In genomic region chr1:102071451-102071850, GRCh38 we compare ENCODE assay signal across 32 cellular contexts.
"Had no signal": no experiment of that assay in that cellular context is flagged by ENCODE, and none has a peak within 500 bp of the region (broad histone marks: within the 10 kb centered on the region; RNA-seq: fewer than 3 reads in every experiment).

No MANE protein-coding gene starts in this region.

- H3K27me3 Mint-ChIP-seq: activated CD4-positive, alpha-beta memory T cell treated with anti-CD3 and anti-CD28 coated beads for 36 hours; activated CD4-positive, alpha-beta T cell treated with anti-CD3 and anti-CD28 coated beads for 36 hours; activated CD4-positive, alpha-beta T cell treated with anti-CD3 and anti-CD28 coated beads, Interleukin-2, amount 10 ng/mL, durations not matched to agents 24 days and 14 days; activated CD8-positive, alpha-beta memory T cell treated with anti-CD3 and anti-CD28 coated beads, Interleukin-2, amount 10 ng/mL, durations not matched to agents 7 days and 5 days; activated naive CD4-positive, alpha-beta T cell treated with anti-CD3 and anti-CD28 coated beads, Interleukin-2, amount 10 ng/mL, durations not matched to agents 7 days and 5 days; activated naive CD8-positive, alpha-beta T cell treated with anti-CD3 and anti-CD28 coated beads, Interleukin-2, amount 10 ng/mL, durations not matched to agents 7 days and 5 days; brain; dendritic cell treated with granulocyte-macrophage colony-stimulating factor and Interleukin-4, amounts not matched to agents 40 ng/mL and 50 ng/mL, for 4 days; T-helper 17 cell had no signal

- H3K4me3 Mint-ChIP-seq: activated CD4-positive, alpha-beta memory T cell treated with anti-CD3 and anti-CD28 coated beads for 36 hours; activated CD4-positive, alpha-beta T cell treated with anti-CD3 and anti-CD28 coated beads for 36 hours; activated CD4-positive, alpha-beta T cell treated with anti-CD3 and anti-CD28 coated beads, Interleukin-2, amount 10 ng/mL, durations not matched to agents 24 days and 14 days; activated CD8-positive, alpha-beta memory T cell treated with anti-CD3 and anti-CD28 coated beads, Interleukin-2, amount 10 ng/mL, durations not matched to agents 7 days and 5 days; activated CD8-positive, alpha-beta T cell treated with anti-CD3 and anti-CD28 coated beads, Interleukin-2, amount 10 ng/mL, durations not matched to agents 7 days and 5 days; activated naive CD4-positive, alpha-beta T cell treated with anti-CD3 and anti-CD28 coated beads, Interleukin-2, amount 10 ng/mL, durations not matched to agents 7 days and 5 days; activated naive CD8-positive, alpha-beta T cell treated with anti-CD3 and anti-CD28 coated beads, Interleukin-2, amount 10 ng/mL, durations not matched to agents 7 days and 5 days; activated T-helper 1 cell treated with anti-CD3 and anti-CD28 coated beads, Interleukin-12 subunit alpha, Interleukin-12 subunit beta, Interleukin-2, Interleukin-4 antibody, amounts not matched to agents 30 ng/mL and 10 ng/mL and 1 ng/mL, durations not matched to agents 14 hours and 24 hours and 36 hours; brain; dendritic cell treated with granulocyte-macrophage colony-stimulating factor and Interleukin-4, amounts not matched to agents 40 ng/mL and 50 ng/mL, for 4 days; endodermal cell; T-helper 17 cell; T-helper 2 cell treated with Interferon-gamma antibody and Interleukin-4, amounts not matched to agents 5 μg/mL and 100 μg/mL, for 36 hours had no signal

- H3K27me3 ChIP-seq: ascending aorta, breast epithelium, cardiac muscle cell, dorsolateral prefrontal cortex had no signal

- H3K4me1 ChIP-seq: ascending aorta, breast epithelium had no signal

- H3K4me1 Mint-ChIP-seq: activated CD4-positive, alpha-beta T cell treated with anti-CD3 and anti-CD28 coated beads for 36 hours; activated CD4-positive, alpha-beta T cell treated with anti-CD3 and anti-CD28 coated beads, Interleukin-2, amount 10 ng/mL, durations not matched to agents 24 days and 14 days; activated CD8-positive, alpha-beta memory T cell treated with anti-CD3 and anti-CD28 coated beads, Interleukin-2, amount 10 ng/mL, durations not matched to agents 7 days and 5 days; activated naive CD4-positive, alpha-beta T cell treated with anti-CD3 and anti-CD28 coated beads, Interleukin-2, amount 10 ng/mL, durations not matched to agents 7 days and 5 days; activated naive CD8-positive, alpha-beta T cell treated with anti-CD3 and anti-CD28 coated beads, Interleukin-2, amount 10 ng/mL, durations not matched to agents 7 days and 5 days; brain; endodermal cell; T-helper 17 cell had no signal

- H3K9me3 ChIP-seq: ascending aorta, breast epithelium had no signal

- H3K27ac ChIP-seq: ascending aorta, breast epithelium, cardiac muscle cell, coronary artery, dorsolateral prefrontal cortex had no signal

- H3K27ac Mint-ChIP-seq: activated CD4-positive, alpha-beta memory T cell treated with anti-CD3 and anti-CD28 coated beads for 36 hours; activated CD4-positive, alpha-beta T cell treated with anti-CD3 and anti-CD28 coated beads for 36 hours; activated CD4-positive, alpha-beta T cell treated with anti-CD3 and anti-CD28 coated beads, Interleukin-2, amount 10 ng/mL, durations not matched to agents 24 days and 14 days; activated CD8-positive, alpha-beta memory T cell treated with anti-CD3 and anti-CD28 coated beads, Interleukin-2, amount 10 ng/mL, durations not matched to agents 7 days and 5 days; activated CD8-positive, alpha-beta T cell treated with anti-CD3 and anti-CD28 coated beads, Interleukin-2, amount 10 ng/mL, durations not matched to agents 7 days and 5 days; activated naive CD4-positive, alpha-beta T cell treated with anti-CD3 and anti-CD28 coated beads, Interleukin-2, amount 10 ng/mL, durations not matched to agents 7 days and 5 days; activated naive CD4-positive, alpha-beta T cell treated with anti-CD3 and anti-CD28 coated beads, Interleukin-2, amount 50 U/mL, for 72 hours; activated naive CD8-positive, alpha-beta T cell treated with anti-CD3 and anti-CD28 coated beads, Interleukin-2, amount 10 ng/mL, durations not matched to agents 7 days and 5 days; activated T-helper 1 cell treated with anti-CD3 and anti-CD28 coated beads, Interleukin-12 subunit alpha, Interleukin-12 subunit beta, Interleukin-2, Interleukin-4 antibody, amounts not matched to agents 30 ng/mL and 10 ng/mL and 1 ng/mL, durations not matched to agents 14 hours and 24 hours and 36 hours; brain; dendritic cell treated with granulocyte-macrophage colony-stimulating factor and Interleukin-4, amounts not matched to agents 40 ng/mL and 50 ng/mL, for 4 days; endodermal cell; T-helper 17 cell; T-helper 2 cell treated with Interferon-gamma antibody and Interleukin-4, amounts not matched to agents 5 μg/mL and 100 μg/mL, for 36 hours had no signal

- H3K4me3 ChIP-seq: ascending aorta, breast epithelium, cardiac muscle cell, coronary artery, dorsolateral prefrontal cortex had no signal

- H3K36me3 Mint-ChIP-seq: activated CD4-positive, alpha-beta memory T cell treated with anti-CD3 and anti-CD28 coated beads for 36 hours; activated CD8-positive, alpha-beta memory T cell treated with anti-CD3 and anti-CD28 coated beads, Interleukin-2, amount 10 ng/mL, durations not matched to agents 7 days and 5 days; activated naive CD4-positive, alpha-beta T cell treated with anti-CD3 and anti-CD28 coated beads, Interleukin-2, amount 10 ng/mL, durations not matched to agents 7 days and 5 days; activated naive CD4-positive, alpha-beta T cell treated with anti-CD3 and anti-CD28 coated beads, Interleukin-2, amount 50 U/mL, for 72 hours; activated naive CD8-positive, alpha-beta T cell treated with anti-CD3 and anti-CD28 coated beads, Interleukin-2, amount 10 ng/mL, durations not matched to agents 7 days and 5 days; brain had no signal

- DNase-seq: activated CD4-positive, alpha-beta memory T cell treated with anti-CD3 and anti-CD28 coated beads for 36 hours; activated CD4-positive, alpha-beta T cell treated with anti-CD3 and anti-CD28 coated beads for 36 hours; activated CD4-positive, alpha-beta T cell treated with anti-CD3 and anti-CD28 coated beads, Interleukin-2, amount 10 ng/mL, durations not matched to agents 24 days and 14 days; activated CD4-positive, CD25-positive, alpha-beta regulatory T cell; activated CD4-positive, CD25-positive, alpha-beta regulatory T cell treated with anti-CD3 and anti-CD28 coated beads, Interleukin-2, amount 50 U/mL, for 72 hours; activated CD8-positive, alpha-beta memory T cell treated with anti-CD3 and anti-CD28 coated beads, Interleukin-2, amount 10 ng/mL, durations not matched to agents 7 days and 5 days; activated CD8-positive, alpha-beta memory T cell treated with anti-CD3 and anti-CD28 coated beads, Interleukin-2, amount 50 U/mL, for 4 hours; activated CD8-positive, alpha-beta T cell treated with anti-CD3 and anti-CD28 coated beads, Interleukin-2, amount 10 ng/mL, durations not matched to agents 7 days and 5 days; activated gamma-delta T cell; activated naive CD4-positive, alpha-beta T cell; activated naive CD4-positive, alpha-beta T cell treated with anti-CD3 and anti-CD28 coated beads, Interleukin-2, amount 10 ng/mL, durations not matched to agents 7 days and 5 days; activated naive CD8-positive, alpha-beta T cell treated with anti-CD3 and anti-CD28 coated beads, Interleukin-2, amount 10 ng/mL, durations not matched to agents 7 days and 5 days; activated T-cell treated with anti-CD3 and anti-CD28 coated beads, Interleukin-2, amount 50 U/mL, for 1 hour; activated T-cell treated with anti-CD3 and anti-CD28 coated beads, Interleukin-2, amount 50 U/mL, for 48 hours; central memory CD4-positive, alpha-beta T cell; dorsolateral prefrontal cortex; effector memory CD4-positive, alpha-beta T cell; endodermal cell; foreskin fibroblast; head of caudate nucleus; T-helper 17 cell; T1000 had no signal

- FAIRE-seq: frontal cortex had no signal

- H3K36me3 ChIP-seq: ascending aorta, breast epithelium, cardiac muscle cell had no signal

- H3K9me3 Mint-ChIP-seq: activated CD4-positive, alpha-beta memory T cell treated with anti-CD3 and anti-CD28 coated beads for 36 hours; activated naive CD4-positive, alpha-beta T cell treated with anti-CD3 and anti-CD28 coated beads, Interleukin-2, amount 10 ng/mL, durations not matched to agents 7 days and 5 days; activated T-helper 1 cell treated with anti-CD3 and anti-CD28 coated beads, Interleukin-12 subunit alpha, Interleukin-12 subunit beta, Interleukin-2, Interleukin-4 antibody, amounts not matched to agents 30 ng/mL and 10 ng/mL and 1 ng/mL, durations not matched to agents 14 hours and 24 hours and 36 hours; endodermal cell; T-helper 2 cell treated with Interferon-gamma antibody and Interleukin-4, amounts not matched to agents 5 μg/mL and 100 μg/mL, for 36 hours had no signal
